17 cellular contexts compared by ENCODE assay signal in genomic region chr2:17245921-17246320, GRCh38.
"Had no signal": no experiment of that assay in that cellular context is flagged by ENCODE, and none has a peak within 500 bp of the region (broad histone marks: within the 10 kb centered on the region; RNA-seq: fewer than 3 reads in every experiment).

No MANE protein-coding gene starts in this region.

- H3K27me3 Mint-ChIP-seq: activated B cell treated with CpG ODN at 0.5 μM for 24 hours; activated CD4-positive, alpha-beta memory T cell treated with anti-CD3 and anti-CD28 coated beads, Interleukin-2, amount 10 ng/mL, durations not matched to agents 7 days and 5 days; activated CD8-positive, alpha-beta memory T cell treated with anti-CD3 and anti-CD28 coated beads, Interleukin-2, amount 10 ng/mL, durations not matched to agents 7 days and 5 days; activated naive CD8-positive, alpha-beta T cell; memory B cell; naive B cell had no signal

- H3K4me1 Mint-ChIP-seq: activated CD4-positive, alpha-beta memory T cell treated with anti-CD3 and anti-CD28 coated beads, Interleukin-2, amount 10 ng/mL, durations not matched to agents 7 days and 5 days; activated CD8-positive, alpha-beta memory T cell treated with anti-CD3 and anti-CD28 coated beads, Interleukin-2, amount 10 ng/mL, durations not matched to agents 7 days and 5 days; endodermal cell; naive B cell; stimulated activated naive B cell treated with anti-CD40 and anti-IgM and Interleukin-4, amounts not matched to agents 10 μg/mL and 1 μg/mL and 100 μg/mL, for 72 hours had no signal

- H3K9me3 ChIP-seq: gastrocnemius medialis, ovary, thyroid gland had no signal

- H3K27ac Mint-ChIP-seq: activated B cell treated with CpG ODN at 0.5 μM for 24 hours; activated CD4-positive, alpha-beta memory T cell treated with anti-CD3 and anti-CD28 coated beads, Interleukin-2, amount 10 ng/mL, durations not matched to agents 7 days and 5 days; activated CD8-positive, alpha-beta memory T cell treated with anti-CD3 and anti-CD28 coated beads, Interleukin-2, amount 10 ng/mL, durations not matched to agents 7 days and 5 days; activated naive CD8-positive, alpha-beta T cell; endodermal cell; memory B cell; naive B cell; stimulated activated naive B cell treated with anti-CD40 and anti-IgM and Interleukin-4, amounts not matched to agents 10 μg/mL and 1 μg/mL and 100 μg/mL, for 72 hours had no signal

- H3K4me3 Mint-ChIP-seq: activated B cell treated with CpG ODN at 0.5 μM for 24 hours; activated CD4-positive, alpha-beta memory T cell treated with anti-CD3 and anti-CD28 coated beads, Interleukin-2, amount 10 ng/mL, durations not matched to agents 7 days and 5 days; activated CD8-positive, alpha-beta memory T cell treated with anti-CD3 and anti-CD28 coated beads, Interleukin-2, amount 10 ng/mL, durations not matched to agents 7 days and 5 days; activated naive CD8-positive, alpha-beta T cell; endodermal cell; memory B cell; naive B cell; stimulated activated naive B cell treated with anti-CD40 and anti-IgM and Interleukin-4, amounts not matched to agents 10 μg/mL and 1 μg/mL and 100 μg/mL, for 72 hours had no signal

- H3K4me3 ChIP-seq: gastrocnemius medialis, ovary, thyroid gland had no signal

- DNase-seq: activated B cell treated with CpG ODN at 0.5 μM for 24 hours; activated CD4-positive, alpha-beta memory T cell treated with anti-CD3 and anti-CD28 coated beads, Interleukin-2, amount 10 ng/mL, durations not matched to agents 7 days and 5 days; activated CD4-positive, alpha-beta T cell treated with anti-CD3 and anti-CD28 coated beads for 48 hours; activated CD8-positive, alpha-beta memory T cell treated with anti-CD3 and anti-CD28 coated beads, Interleukin-2, amount 10 ng/mL, durations not matched to agents 7 days and 5 days; amniotic stem cell; endodermal cell; gastrocnemius medialis; kidney glomerular epithelial cell; left ventricle myocardium superior; naive B cell; ovary; stimulated activated naive B cell treated with anti-CD40 and anti-IgM and Interleukin-4, amounts not matched to agents 10 μg/mL and 1 μg/mL and 100 μg/mL, for 72 hours; T-helper 1 cell; T-helper 9 cell had no signal

- H3K36me3 ChIP-seq: gastrocnemius medialis, ovary, thyroid gland had no signal

- H3K9me3 Mint-ChIP-seq: activated B cell treated with CpG ODN at 0.5 μM for 24 hours, endodermal cell had no signal

- H3K27me3 ChIP-seq: gastrocnemius medialis, ovary, thyroid gland had no signal

- H3K27ac ChIP-seq: gastrocnemius medialis, ovary, thyroid gland had no signal

- H3K36me3 Mint-ChIP-seq: activated CD8-positive, alpha-beta memory T cell treated with anti-CD3 and anti-CD28 coated beads, Interleukin-2, amount 10 ng/mL, durations not matched to agents 7 days and 5 days; activated naive CD8-positive, alpha-beta T cell; memory B cell; naive B cell had no signal

- H3K4me1 ChIP-seq: gastrocnemius medialis, thyroid gland had no signal
